In genomic region chr3:152156880-152157279, GRCh38 we compare ENCODE assay signal across 24 cellular contexts.
DNase-seq lines count a peak whose midpoint lies in the region; ATAC-seq and TF ChIP-seq lines count a peak whose summit lies in the region.
"Had no signal": no experiment of that assay in that cellular context is flagged by ENCODE, and none has a peak within 500 bp of the region (broad histone marks: within the 10 kb centered on the region; RNA-seq: fewer than 3 reads in every experiment).

No MANE protein-coding gene starts in this region.

- H3K79me1 ChIP-seq in IMR-90 (ENCODE audit: low read depth in 1 of 2, low read length in 2 of 2), result peaks cover 0 to 3% of the 10 kb centered on the region in 2 experiments; a peak in 1 of 4 replicates

- H3K4me3 ChIP-seq in GM23248, result no peak overlapping the region
- H3K4me3 ChIP-seq in IMR-90 (ENCODE audit: insufficient read depth, low read depth, low read length), result no peak overlapping the region
- no peak overlapping the region for H3K4me3 ChIP-seq in smooth muscle cell
- H3K4me3 ChIP-seq: cardiac muscle cell, dorsolateral prefrontal cortex, heart right ventricle, SJCRH30 had no signal

- H3K4ac ChIP-seq in IMR-90 (ENCODE audit: low read depth, low read length), result no peak overlapping the region

- H4K20me1 ChIP-seq in GM23248 (ENCODE audit: insufficient read depth), result no peaks in the 10 kb centered on the region
- H4K20me1 ChIP-seq in IMR-90 (ENCODE audit: insufficient read depth, low read length), result no peaks in the 10 kb centered on the region
- no peaks in the 10 kb centered on the region for H4K20me1 ChIP-seq in smooth muscle cell (ENCODE audit: low read depth)

- TF ChIP-seq CTCF in IMR-90 (conservative IDR thresholded peaks at IDR 0.05; ENCODE audit: low read depth, low read length), result no peak
- TF ChIP-seq CTCF in smooth muscle cell (IDR thresholded peaks at IDR 0.05; ENCODE audit: borderline replicate concordance, insufficient read depth, poor library complexity, severe bottlenecking), result no peak

- H3K27me3 ChIP-seq in GM23248 (replicated peaks; ENCODE audit: insufficient read depth), result no peaks in the 10 kb centered on the region
- H3K27me3 ChIP-seq in IMR-90 (ENCODE audit: control insufficient read depth, insufficient read depth, low read length), result no peaks in the 10 kb centered on the region
- H3K27me3 ChIP-seq in smooth muscle cell (ENCODE audit: low read depth), result no peaks in the 10 kb centered on the region
- H3K27me3 ChIP-seq: cardiac muscle cell, dorsolateral prefrontal cortex, heart right ventricle, SJCRH30 had no signal

- H2BK120ac ChIP-seq in IMR-90 (ENCODE audit: low read depth, low read length), result peak overlapping the region; percentile 44; the same call in 1 of the 2 replicates

- H2AK5ac ChIP-seq in IMR-90 (ENCODE audit: low read depth, low read length), result peak overlapping the region; percentile 49; the same call in 1 of the 2 replicates

- H2AK9ac ChIP-seq in IMR-90 (replicated peaks; ENCODE audit: low read depth, low read length, poor library complexity), result no peak overlapping the region

- TF ChIP-seq RAD21 in IMR-90 (IDR thresholded peaks at IDR 0.05; ENCODE audit: low read length), result no peak

- ATAC-seq in GM18519 (IDR thresholded peaks at IDR 0.05; ENCODE audit: low FRiP score, unreplicated experiment), result peak; percentile 71
- no peak for ATAC-seq in IMR-90 (ENCODE audit: low read depth)
- ATAC-seq: heart right ventricle, Panc1 had no signal

- H3K14ac ChIP-seq in IMR-90 (replicated peaks; ENCODE audit: low read depth, low read length), result no peak overlapping the region

- 0 out of 2 replicates have a peak overlapping the region, but pooled peaks have one; percentile 28 for H2AFZ ChIP-seq in GM23248
- H2AFZ ChIP-seq in IMR-90 (replicated peaks; ENCODE audit: low read length, poor library complexity), result no peak overlapping the region
- peak overlapping the region; percentile 31 for H2AFZ ChIP-seq in smooth muscle cell (ENCODE audit: low read depth)

- H3K4me2 ChIP-seq in GM23248 (ENCODE audit: unreplicated experiment) (no peak overlapping the region), IMR-90 (ENCODE audit: low read depth, low read length) (peak overlapping the region; percentile 61; the same call in 1 of the 2 replicates), smooth muscle cell (no peak overlapping the region)

- H3K9ac ChIP-seq in GM23248, result no peak overlapping the region
- H3K9ac ChIP-seq in IMR-90 (ENCODE audit: low read depth, low read length), result peak overlapping the region; percentile 36; the same call in 1 of the 2 replicates
- no peak overlapping the region for H3K9ac ChIP-seq in smooth muscle cell (ENCODE audit: low read depth)

- 0 out of 2 replicates have a peak overlapping the region, but pooled peaks have one; percentile 38 for H4K91ac ChIP-seq in IMR-90 (ENCODE audit: insufficient read depth, low read depth, low read length)

- TF ChIP-seq POLR2A in IMR-90 (IDR thresholded peaks at IDR 0.05; ENCODE audit: low read depth, low read length), result no peak

- dilution Hi-C loops in IMR-90 (cut with HindIII; ENCODE audit: low sequenced_read_pairs, unreplicated experiment), result no loop called here

- H3K36me3 ChIP-seq in GM23248 (ENCODE audit: low read depth) (no peaks in the 10 kb centered on the region), IMR-90 (ENCODE audit: control insufficient read depth, insufficient read depth, low read length) (no peaks in the 10 kb centered on the region), smooth muscle cell (ENCODE audit: low read depth) (no peaks in the 10 kb centered on the region)
- H3K36me3 ChIP-seq: cardiac muscle cell, heart right ventricle, SJCRH30 had no signal

- H3K9me1 ChIP-seq in IMR-90 (ENCODE audit: insufficient read depth, low read length), result peaks cover 2% of the 10 kb centered on the region

- BruUV-seq in IMR-90 (replicated peaks; lab: Mats Ljungman, UMichigan), result no TSS peak

- H3K56ac ChIP-seq in IMR-90 (ENCODE audit: extremely low read depth, insufficient read depth, low read length), result no peak overlapping the region

- WGBS in GM23248 (ENCODE audit: low coverage in 1 of 2, low lambda C conversion rate in 2 of 2, missing lambda C conversion rate in 2 of 2), 2 experiments, result 80 to 81% methylated on average over 3 of the region's 3 CpGs
- WGBS in IMR-90 (ENCODE audit: extremely low coverage in 2 of 2, insufficient read length in 1 of 2), 2 experiments, result no CpG with 5 or more reads among the region's 3 CpGs
- 63% methylated on average over 3 of the region's 3 CpGs for WGBS in smooth muscle cell (ENCODE audit: low lambda C conversion rate)

- in situ Hi-C loops in GM23248 (cut with MboI) (no loop called here), IMR-90 (cut with MboI; ENCODE audit: low sequenced_read_pairs) (no loop called here)

- POLR2A ChIA-PET in IMR-90 (lab: Charles Lee; ENCODE audit: unreplicated experiment), result no interaction called here

- H2BK20ac ChIP-seq in IMR-90 (ENCODE audit: low read depth, low read length), result 0 out of 2 replicates have a peak overlapping the region, but pooled peaks have one; percentile 57

- H3K4me1 ChIP-seq in GM23248 (ENCODE audit: insufficient read depth) (peaks cover 21% of the 10 kb centered on the region), IMR-90 (ENCODE audit: control insufficient read depth, insufficient read depth, low read length) (peaks cover 2% of the 10 kb centered on the region; the same call in 1 of the 2 replicates), smooth muscle cell (ENCODE audit: low read depth) (peaks cover 8% of the 10 kb centered on the region)
- H3K4me1 ChIP-seq: heart right ventricle, SJCRH30 had no signal

- CTCF ChIA-PET in IMR-90 (lab: Yijun Ruan, JAX), result no interaction called here

- peak overlapping the region; percentile 71 for H2BK5ac ChIP-seq in IMR-90 (ENCODE audit: low read depth, low read length, poor library complexity, severe bottlenecking)

- H3K9me3 ChIP-seq in GM23248 (ENCODE audit: low read depth), result no peaks in the 10 kb centered on the region
- no peaks in the 10 kb centered on the region for H3K9me3 ChIP-seq in IMR-90 (ENCODE audit: control insufficient read depth, insufficient read depth, low read length)
- no peaks in the 10 kb centered on the region for H3K9me3 ChIP-seq in smooth muscle cell (replicated peaks; ENCODE audit: low read depth)
- H3K9me3 ChIP-seq: heart right ventricle, SJCRH30 had no signal

- H3K18ac ChIP-seq in IMR-90 (ENCODE audit: low read depth, low read length), result peak overlapping the region; percentile 27; the same call in 1 of the 2 replicates

- H3K23ac ChIP-seq in IMR-90 (ENCODE audit: low read depth, low read length), result peak overlapping the region; percentile 17; the same call in 1 of the 2 replicates

- H4K5ac ChIP-seq in IMR-90 (ENCODE audit: low read depth, low read length), result peak overlapping the region; percentile 53; the same call in 1 of the 2 replicates

- H3F3A ChIP-seq in GM23248 (ENCODE audit: insufficient read depth) (no peaks in the 10 kb centered on the region), smooth muscle cell (ENCODE audit: low read depth) (no peaks in the 10 kb centered on the region)

- no peaks in the 10 kb centered on the region for H3K9me2 ChIP-seq in GM23248 (ENCODE audit: insufficient read depth)

- H3K27ac ChIP-seq in GM23248, result no peak overlapping the region
- no peak overlapping the region for H3K27ac ChIP-seq in IMR-90 (ENCODE audit: insufficient read depth, low read length)
- H3K27ac ChIP-seq in smooth muscle cell (ENCODE audit: low read depth), result no peak overlapping the region
- H3K27ac ChIP-seq: cardiac muscle cell, dorsolateral prefrontal cortex, heart right ventricle, SJCRH30 had no signal

- H3K79me2 ChIP-seq in GM23248 (ENCODE audit: insufficient read depth) (no peaks in the 10 kb centered on the region), smooth muscle cell (ENCODE audit: low read depth) (no peaks in the 10 kb centered on the region)

- H2BK15ac ChIP-seq in IMR-90 (ENCODE audit: low read depth, low read length), result peak overlapping the region; percentile 37; the same call in 2 of the 3 replicates

- peak overlapping the region; percentile 7 to 25; a peak in 1 of 4 replicates for H4K8ac ChIP-seq in IMR-90 (ENCODE audit: low read depth in 2 of 2, low read length in 2 of 2)

- DNase-seq in GM23248 (no peak), IMR-90 (no peak), smooth muscle cell (lab: John Stamatoyannopoulos, UW; ENCODE audit: unreplicated experiment) (no peak), epidermal melanocyte (ENCODE audit: insufficient read length, low spot score) (no peak), midbrain (lab: John Stamatoyannopoulos, UW) (no peak), superior temporal gyrus (ENCODE audit: extremely low spot score) (no peak)
- DNase-seq in activated effector memory CD4-positive, alpha-beta T cell treated with anti-CD3 and anti-CD28 coated beads, Interleukin-2, amount 50 U/mL, for 16 hours, result no peak
- DNase-seq: activated CD4-positive, alpha-beta T cell treated with anti-CD3 and anti-CD28 coated beads, Interleukin-2, amount 10 ng/mL, durations not matched to agents 24 days and 14 days; activated effector memory CD4-positive, alpha-beta T cell treated with Interleukin-2 at 50 U/mL for 16 hours; CD4-positive, CD25-positive, alpha-beta regulatory T cell; DMS 273 treated with DMSO at 0.1 percent for 48 hours; dorsolateral prefrontal cortex; GOT3; heart right ventricle; MM.1S; NCI-H226; nephron progenitor cell; posterior cingulate gyrus; SJCRH30; stimulated activated CD4-positive, alpha-beta T cell treated with anti-CD3 and anti-CD28 coated beads, Interleukin-1b, Interleukin-23, amount 100 ng/mL, for 48 hours; trophoblast cell had no signal

- intact Hi-C loops in IMR-90 (cut with micrococcal nuclease), result loop anchor here (5.0 kb wide), 2 partner anchors 80 to 130 kb away; no protein-coding TSS in a partner anchor

TF ChIP-seq in IMR-90, 13 proteins besides CTCF, POLR2A, EP300 and RAD21 (continues in another document):
- TF ChIP-seq MAFK (IDR thresholded peaks at IDR 0.05; ENCODE audit: low read depth, low read length) (no peak), ELK1 (IDR thresholded peaks at IDR 0.05; ENCODE audit: borderline replicate concordance, low read depth, low read length) (no peak), NFE2L2 (IDR thresholded peaks at IDR 0.05; ENCODE audit: low read depth, low read length) (no peak), SMC3 (IDR thresholded peaks at IDR 0.05; ENCODE audit: low read depth, low read length) (no peak), RCOR1 (IDR thresholded peaks at IDR 0.05; ENCODE audit: insufficient replicate concordance, low read length) (no peak), MAZ (IDR thresholded peaks at IDR 0.05; ENCODE audit: borderline replicate concordance, low read depth, low read length) (no peak), MXI1 (IDR thresholded peaks at IDR 0.05; ENCODE audit: borderline replicate concordance, low read depth, low read length) (no peak)
